In the genomic region with DNA sequence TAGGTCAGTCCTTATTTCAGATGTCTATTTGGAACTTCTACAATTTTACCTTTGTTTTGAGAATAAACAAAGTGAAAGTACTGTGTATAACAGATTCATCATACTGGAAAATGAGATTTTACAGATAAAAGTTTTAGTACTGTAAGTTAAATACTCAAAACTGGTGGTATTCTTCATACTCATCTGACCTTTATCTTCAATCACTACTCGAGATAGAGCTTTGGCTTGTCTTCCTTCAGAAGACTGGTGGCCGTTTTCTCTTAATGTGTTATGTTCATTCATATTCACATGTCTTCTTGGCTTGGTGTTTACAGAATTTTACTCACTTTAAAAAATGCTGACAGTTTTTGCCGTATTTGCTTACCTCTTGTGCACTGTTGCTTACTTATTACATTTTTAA, we compare ENCODE assay signal across 9 cellular contexts. TPM values are rescaled to one million over a fixed set of nuclear protein-coding genes. Genes with fewer than 3 reads are reported as not detected.
A peak's percentile ranks its signal among the peaks of the same experiment; 100 is the strongest.
DNase-seq lines count a peak whose midpoint lies in the region; ATAC-seq, FAIRE-seq and TF ChIP-seq lines count a peak whose summit lies in the region.
"Had no signal": no experiment of that assay in that cellular context is flagged by ENCODE, and none has a peak within 500 bp of the region (broad histone marks: within the 10 kb centered on the region; RNA-seq: fewer than 3 reads in every experiment).

No MANE protein-coding gene starts in this region.

- FAIRE-seq in GM12891 (lab: Jason Lieb, UNC) = no peak

- H3K4me3 ChIP-seq in CD8-positive, alpha-beta memory T cell (ENCODE audit: low read length) = peak overlapping the region; percentile 74
- H3K4me3 ChIP-seq in MG63 (peak overlapping the region; percentile 70), neural progenitor cell (peak overlapping the region; percentile 78)

- H3K27ac ChIP-seq in CD8-positive, alpha-beta memory T cell (ENCODE audit: low read depth, low read length) = peak overlapping the region; percentile 18
- no peak overlapping the region for H3K27ac ChIP-seq in neural progenitor cell

- TF ChIP-seq POLR2A in GM12891 (IDR thresholded peaks at IDR 0.05; ENCODE audit: low read depth, low read length) = no peak

- H3K4me3 Mint-ChIP-seq in CD8-positive, alpha-beta memory T cell = peak overlapping the region; percentile 91 to 99 (median 95)
- H3K4me3 Mint-ChIP-seq in chondrocyte (ENCODE audit: unreplicated experiment) (peak overlapping the region; percentile 4), neural progenitor cell (peak overlapping the region; percentile 99)

- POLR2A ChIA-PET in CD8-positive, alpha-beta memory T cell (lab: Charles Lee) = interaction anchor here (0.9 kb wide), 1 partner anchor 12 kb away, joined by 3 read pairs; no protein-coding TSS in a partner anchor

- TF ChIP-seq CTCF in chondrocyte (IDR thresholded peaks at IDR 0.05) (no peak), neural progenitor cell (IDR thresholded peaks at IDR 0.05) (no peak)

- peaks cover 49 to 65% (median 60%) of the 10 kb centered on the region in 3 donors for H3K4me1 Mint-ChIP-seq in CD8-positive, alpha-beta memory T cell
- H3K4me1 Mint-ChIP-seq in chondrocyte (ENCODE audit: low read depth) (peaks cover 49% of the 10 kb centered on the region), neural progenitor cell (peaks cover 15% of the 10 kb centered on the region)

- H3K4me2 ChIP-seq in neural progenitor cell = peak overlapping the region; percentile 88

- no peak overlapping the region for H2AFZ ChIP-seq in neural progenitor cell (replicated peaks)

- no peaks in the 10 kb centered on the region for H3K36me3 ChIP-seq in CD8-positive, alpha-beta memory T cell (ENCODE audit: insufficient read depth, low read length)
- no peaks in the 10 kb centered on the region for H3K36me3 ChIP-seq in MG63
- H3K36me3 ChIP-seq in neural progenitor cell = no peaks in the 10 kb centered on the region

- no peaks in the 10 kb centered on the region for H3K9me3 ChIP-seq in CD8-positive, alpha-beta memory T cell (ENCODE audit: low read length)
- H3K9me3 ChIP-seq in MG63 = no peaks in the 10 kb centered on the region
- H3K9me3 ChIP-seq in neural progenitor cell (ENCODE audit: low read depth) = no peaks in the 10 kb centered on the region

- no peak overlapping the region for H3K9ac ChIP-seq in neural progenitor cell

- H3F3A ChIP-seq in neural progenitor cell (ENCODE audit: low read depth) = peaks cover 22% of the 10 kb centered on the region

- no peaks in the 10 kb centered on the region for H3K27me3 Mint-ChIP-seq in CD8-positive, alpha-beta memory T cell
- H3K27me3 Mint-ChIP-seq in chondrocyte (ENCODE audit: low read depth) (no peaks in the 10 kb centered on the region), neural progenitor cell (ENCODE audit: insufficient read depth, low read depth) (no peaks in the 10 kb centered on the region)

- H3K27ac Mint-ChIP-seq in CD8-positive, alpha-beta memory T cell = peak overlapping the region in 7 of 8 donors; percentile 26 to 95 (median 72)
- no peak overlapping the region for H3K27ac Mint-ChIP-seq in chondrocyte (ENCODE audit: unreplicated experiment)
- no peak overlapping the region for H3K27ac Mint-ChIP-seq in neural progenitor cell

- H3K4me1 ChIP-seq in CD8-positive, alpha-beta memory T cell (ENCODE audit: insufficient read depth, low read length) = peaks cover 21% of the 10 kb centered on the region
- H3K4me1 ChIP-seq in neural progenitor cell = peaks cover 11% of the 10 kb centered on the region

- H4K20me1 ChIP-seq in neural progenitor cell (ENCODE audit: low read depth) = peaks cover 51% of the 10 kb centered on the region

- CTCF ChIA-PET in CD8-positive, alpha-beta memory T cell (lab: Charles Lee) = no interaction called here

- H3K27me3 ChIP-seq in CD8-positive, alpha-beta memory T cell (ENCODE audit: insufficient read depth, low read length, poor library complexity, severe bottlenecking) = no peaks in the 10 kb centered on the region
- H3K27me3 ChIP-seq in MG63 (no peaks in the 10 kb centered on the region), neural progenitor cell (no peaks in the 10 kb centered on the region)

- H3K79me2 ChIP-seq in neural progenitor cell (ENCODE audit: low read depth) = peaks cover 71% of the 10 kb centered on the region

- no peak for ATAC-seq in GM21723 (IDR thresholded peaks at IDR 0.05; ENCODE audit: unreplicated experiment)
- no peak for ATAC-seq in HG02852 (IDR thresholded peaks at IDR 0.05; ENCODE audit: unreplicated experiment)

- no peaks in the 10 kb centered on the region for H3K9me3 Mint-ChIP-seq in CD8-positive, alpha-beta memory T cell
- no peaks in the 10 kb centered on the region for H3K9me3 Mint-ChIP-seq in chondrocyte (ENCODE audit: low read depth)
- no peaks in the 10 kb centered on the region for H3K9me3 Mint-ChIP-seq in neural progenitor cell

- H3K36me3 Mint-ChIP-seq in CD8-positive, alpha-beta memory T cell = peaks cover 0 to 9% (median 7%) of the 10 kb centered on the region in 3 donors
- H3K36me3 Mint-ChIP-seq in chondrocyte (ENCODE audit: low read depth) (peaks cover 1% of the 10 kb centered on the region), neural progenitor cell (peaks cover 2% of the 10 kb centered on the region)

- DNase-seq in CD8-positive, alpha-beta memory T cell = no peak
- DNase-seq in MG63 (no peak), chondrocyte (ENCODE audit: low spot score) (no peak), neural progenitor cell (ENCODE audit: low spot score) (no peak), GM12891 (ENCODE audit: insufficient read length, low spot score) (no peak), NCI-H446 treated with DMSO at 0.1 percent for 48 hours (lab: John Stamatoyannopoulos, UW) (no peak)
- DNase-seq: activated effector memory CD4-positive, alpha-beta T cell treated with anti-CD3 and anti-CD28 coated beads, Interleukin-2, amount 50 U/mL, for 16 hours had no signal

TF ChIP-seq in GM12891, 5 proteins besides CTCF, POLR2A, EP300 and RAD21:
- no peak for TF ChIP-seq PAX5 (IDR thresholded peaks at IDR 0.05; ENCODE audit: insufficient read depth, low read length, severe bottlenecking)
- no peak for TF ChIP-seq POLR2AphosphoS5 (IDR thresholded peaks at IDR 0.05; ENCODE audit: low read depth, low read length)
- TF ChIP-seq SPI1 (IDR thresholded peaks at IDR 0.05; ENCODE audit: low read depth, low read length) = no peak
- TF ChIP-seq TAF1 (IDR thresholded peaks at IDR 0.05; ENCODE audit: low read depth, low read length) = no peak
- TF ChIP-seq POU2F2 (IDR thresholded peaks at IDR 0.05; ENCODE audit: low read depth, low read length) = no peak

RNA-seq across cellular contexts. Expression of a gene that starts 2.1 kb away (rescaled TPM):
- total RNA-seq in CD8-positive, alpha-beta memory T cell = 10 to 100 TPM; 16.1 to 16.9 TPM
- 2.4 TPM for polyA plus RNA-seq in CD8-positive, alpha-beta memory T cell
- total RNA-seq in MG63 (2014; rRNA removed; shearing (Covaris generic); ENCODE audit: low replicate concordance) = 9.3 and 13.8 TPM in 2 replicates
- total RNA-seq in chondrocyte (9.9 to 16.2 TPM (median 14.7 TPM) in 3 replicates), neural progenitor cell (ENCODE audit: low replicate concordance) (13.3 and 19.8 TPM in 2 replicates)
- 4.8 TPM for polyA plus RNA-seq in GM12891 (2012; ENCODE audit: low read depth, missing spikeins)

Comparison
In these comparisons a context has a peak if more than half of its experiments do, and no peak if none do; other contexts are left out.
1. H3K27ac Mint-ChIP-seq: peak in CD8-positive, alpha-beta memory T cell (7 of 8); none in chondrocyte (single experiment) and neural progenitor cell (single experiment).
2. H3K4me3 Mint-ChIP-seq: peak in every context shown above with its lines; median percentile 99 in neural progenitor cell; 95 in CD8-positive, alpha-beta memory T cell; 4 in chondrocyte.
3. Peak in every context shown above with its lines, with median percentiles within 50 percentile points of each other: H3K4me3 ChIP-seq.